ENCODE assay signal across 9 cellular contexts in genomic region chr17:82229686-82230626, GRCh38. TPM values are rescaled to one million over a fixed set of nuclear protein-coding genes. Genes with fewer than 3 reads are reported as not detected.
DNase-seq lines count a peak whose midpoint lies in the region; ATAC-seq, FAIRE-seq and TF ChIP-seq lines count a peak whose summit lies in the region.
"Had no signal": no experiment of that assay in that cellular context is flagged by ENCODE, and none has a peak within 500 bp of the region (broad histone marks: within the 10 kb centered on the region; RNA-seq: fewer than 3 reads in every experiment).

No MANE protein-coding gene starts in this region.

- TF ChIP-seq CTCF in bronchial epithelial cell (IDR thresholded peaks at IDR 0.05; ENCODE audit: insufficient read depth, low read length, severe bottlenecking): no peak

- peak overlapping the region in 1 of 2 donors; percentile 29 for H3K27ac ChIP-seq in aorta (ENCODE audit: low read depth in 1 of 2, low read length in 2 of 2)

- intact Hi-C loops in Right ventricle myocardium superior (cut with DNase I) (loop anchor here (10.0 kb wide), 1 partner anchor 65 kb away; no protein-coding TSS in a partner anchor), left cardiac atrium (cut with DNase I) (no loop called here), aorta (cut with DNase I) (no loop called here)

- 65 to 71% methylated on average over 29 to 30 of the region's 30 CpGs for WGBS in aorta, 2 donors

- H3K4me1 ChIP-seq in mononuclear cell (ENCODE audit: insufficient read depth, low read length) (peaks cover 79% of the 10 kb centered on the region), aorta (ENCODE audit: control insufficient read depth in 1 of 2, insufficient read depth in 2 of 2, low read length in 2 of 2) (no peaks in the 10 kb centered on the region)

- H3K36me3 ChIP-seq in bronchial epithelial cell (ENCODE audit: control insufficient read depth, insufficient read depth, low read length): peaks cover 11% of the 10 kb centered on the region
- no peaks in the 10 kb centered on the region for H3K36me3 ChIP-seq in aorta (ENCODE audit: control insufficient read depth in 1 of 2, insufficient read depth in 2 of 2, low read length in 1 of 2)

- ATAC-seq in Right ventricle myocardium superior (ENCODE audit: poor library complexity) (no peak), left cardiac atrium (no peak), aorta (ENCODE audit: low FRiP score) (no peak), GM18517 (IDR thresholded peaks at IDR 0.05; ENCODE audit: unreplicated experiment) (no peak)

- H3K4me3 ChIP-seq in bronchial epithelial cell (ENCODE audit: low read depth, low read length) (peak overlapping the region; percentile 89), mononuclear cell (ENCODE audit: low read length) (peak overlapping the region; percentile 68), aorta (ENCODE audit: low read length in 2 of 2) (peak overlapping the region in 1 of 2 donors; percentile 43)

- no peak for FAIRE-seq in bronchial epithelial cell (lab: Jason Lieb, UNC)
- FAIRE-seq in HTR-8/SVneo (lab: Jason Lieb, UNC): no peak
- FAIRE-seq: TTC549 had no signal

- H3K27me3 ChIP-seq in bronchial epithelial cell (ENCODE audit: control insufficient read depth, insufficient read depth, low read length) (no peaks in the 10 kb centered on the region), mononuclear cell (ENCODE audit: insufficient read depth, low read length) (no peaks in the 10 kb centered on the region), aorta (ENCODE audit: control insufficient read depth in 1 of 2, insufficient read depth in 2 of 2, low read length in 1 of 2) (peaks cover 0 to 3% of the 10 kb centered on the region in 2 donors)

- peak; percentile 48 for DNase-seq in Right ventricle myocardium superior
- DNase-seq in left cardiac atrium: no peak
- DNase-seq in bronchial epithelial cell (ENCODE audit: low read depth): no peak
- peak; percentile 66 to 77 for DNase-seq in aorta
- DNase-seq in HTR-8/SVneo (ENCODE audit: insufficient read length, low spot score): no peak
- DNase-seq in activated CD4-positive, CD25-positive, alpha-beta regulatory T cell (lab: John Stamatoyannopoulos, UW): no peak

- H3K9me3 ChIP-seq in mononuclear cell (ENCODE audit: low read depth, low read length) (no peaks in the 10 kb centered on the region), aorta (ENCODE audit: control insufficient read depth, low read length) (no peaks in the 10 kb centered on the region)

RNA-seq across cellular contexts. Expression of gene SLC16A3, which starts 1.1 kb away (rescaled TPM):
- total RNA-seq in Right ventricle myocardium superior: 10.0 TPM
- total RNA-seq in left cardiac atrium: 10 to 100 TPM; 18.4 to 35.7 TPM
- 162 and 205 TPM in 2 replicates for total RNA-seq in bronchial epithelial cell
- 105 TPM for total RNA-seq in mononuclear cell
- 10 to 100 TPM; 55.6 to 96.9 TPM for total RNA-seq in aorta
- 10 to 100 TPM in 1 of 2 donors, 1 to 10 TPM in 1; 7.6 to 20.3 TPM for polyA plus RNA-seq in aorta

RNA-seq across cellular contexts. Expression of gene CCDC57, which starts 17.3 kb away (rescaled TPM):
- total RNA-seq in Right ventricle myocardium superior (8.6 TPM), left cardiac atrium (10 to 100 TPM; 11.9 to 17.2 TPM), bronchial epithelial cell (8.1 and 10.8 TPM in 2 replicates), mononuclear cell (36.6 TPM), aorta (10 to 100 TPM; 31.2 to 53.4 TPM)
- 100 to 1,000 TPM in 1 of 2 donors, 10 to 100 TPM in 1; 17.8 to 145 TPM for polyA plus RNA-seq in aorta

RNA-seq across cellular contexts. Expression of gene CSNK1D, which starts 43.5 kb away (rescaled TPM):
- total RNA-seq in Right ventricle myocardium superior (54.4 TPM), left cardiac atrium (10 to 100 TPM; 63.6 to 88.2 TPM), bronchial epithelial cell (64.9 and 72.4 TPM in 2 replicates), mononuclear cell (89.3 TPM), aorta (100 to 1,000 TPM; 130 to 153 TPM)
- polyA plus RNA-seq in aorta: 10 to 100 TPM; 39.9 to 73.4 TPM

Comparison
In these comparisons a context has a peak if more than half of its experiments do, and no peak if none do; other contexts are left out.
1. DNase-seq: peak in Right ventricle myocardium superior (single experiment) and aorta (2 of 2); none in left cardiac atrium (single experiment), bronchial epithelial cell (single experiment), HTR-8/SVneo (single experiment) and activated CD4-positive, CD25-positive, alpha-beta regulatory T cell (0 of 4).